In the genomic region with DNA sequence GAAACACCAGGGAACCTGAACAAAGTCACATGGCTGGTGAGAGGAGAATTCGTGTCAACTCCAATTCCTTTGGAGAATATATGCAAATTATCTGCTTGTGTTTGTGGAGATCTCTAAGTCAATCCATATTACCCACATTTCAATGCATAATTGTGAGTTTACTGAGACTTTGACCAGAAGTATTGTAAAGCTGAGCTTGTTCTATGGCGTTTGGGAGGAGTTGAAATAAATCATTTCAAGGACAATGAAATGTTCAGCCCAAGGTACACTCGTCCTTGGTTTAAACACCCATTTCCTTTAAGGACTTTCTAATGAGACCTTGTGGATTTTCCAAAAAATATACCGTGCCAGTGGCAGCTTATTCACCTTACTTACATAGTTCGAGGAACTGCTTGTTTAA, we compare ENCODE assay signal across 19 cellular contexts.
"Had no signal": no experiment of that assay in that cellular context is flagged by ENCODE, and none has a peak within 500 bp of the region (broad histone marks: within the 10 kb centered on the region; RNA-seq: fewer than 3 reads in every experiment).

No MANE protein-coding gene starts in this region.

- H3K4me3 Mint-ChIP-seq: dendritic cell treated with granulocyte-macrophage colony-stimulating factor and Interleukin-4, amounts not matched to agents 40 ng/mL and 50 ng/mL, for 4 days; naive thymus-derived CD8-positive, alpha-beta T cell; stimulated activated memory B cell treated with anti-CD40 and anti-IgM and Interleukin-4, amounts not matched to agents 10 μg/mL and 1 μg/mL and 100 μg/mL, for 72 hours; stimulated activated naive CD8-positive, alpha-beta T cell treated with anti-CD3 and anti-CD28 coated beads, Interleukin-15, amount 100 ng/mL, for 72 hours had no signal

- H3K4me1 ChIP-seq: foreskin keratinocyte, testis had no signal

- H3K4me1 Mint-ChIP-seq: stimulated activated naive CD8-positive, alpha-beta T cell treated with anti-CD3 and anti-CD28 coated beads, Interleukin-15, amount 100 ng/mL, for 72 hours had no signal

- H3K4me3 ChIP-seq: hepatocyte, spleen, testis, tibial nerve had no signal

- H3K27me3 ChIP-seq: hepatocyte, neutrophil, spleen, testis, tibial nerve had no signal

- DNase-seq: foreskin keratinocyte; head of caudate nucleus; kidney; left cardiac atrium; mesendoderm; naive thymus-derived CD8-positive, alpha-beta T cell; posterior cingulate gyrus; spleen; stimulated activated CD4-positive, alpha-beta T cell treated with anti-CD3 and anti-CD28 coated beads, Interleukin-15, amount 100 ng/mL, for 24 hours; stimulated activated CD4-positive, alpha-beta T cell treated with anti-CD3 and anti-CD28 coated beads, Interleukin-1b, Interleukin-23, amount 100 ng/mL, for 48 hours; stimulated activated CD4-positive, alpha-beta T cell treated with anti-CD3 and anti-CD28 coated beads, Interleukin-4, amount 100 ng/mL, for 24 hours; stimulated activated naive CD8-positive, alpha-beta T cell treated with anti-CD3 and anti-CD28 coated beads, Interleukin-15, amount 100 ng/mL, for 72 hours; testis had no signal

- H3K27me3 Mint-ChIP-seq: dendritic cell treated with granulocyte-macrophage colony-stimulating factor and Interleukin-4, amounts not matched to agents 40 ng/mL and 50 ng/mL, for 4 days; naive thymus-derived CD8-positive, alpha-beta T cell; stimulated activated memory B cell treated with anti-CD40 and anti-IgM and Interleukin-4, amounts not matched to agents 10 μg/mL and 1 μg/mL and 100 μg/mL, for 72 hours; stimulated activated naive CD8-positive, alpha-beta T cell treated with anti-CD3 and anti-CD28 coated beads, Interleukin-15, amount 100 ng/mL, for 72 hours had no signal

- H3K36me3 ChIP-seq: neutrophil, spleen, tibial nerve had no signal

- H3K27ac Mint-ChIP-seq: dendritic cell treated with granulocyte-macrophage colony-stimulating factor and Interleukin-4, amounts not matched to agents 40 ng/mL and 50 ng/mL, for 4 days; naive thymus-derived CD8-positive, alpha-beta T cell; stimulated activated memory B cell treated with anti-CD40 and anti-IgM and Interleukin-4, amounts not matched to agents 10 μg/mL and 1 μg/mL and 100 μg/mL, for 72 hours; stimulated activated naive CD8-positive, alpha-beta T cell treated with anti-CD3 and anti-CD28 coated beads, Interleukin-15, amount 100 ng/mL, for 72 hours had no signal

- H3K27ac ChIP-seq: foreskin keratinocyte, hepatocyte, neutrophil, testis, tibial nerve had no signal

- H3K9me3 Mint-ChIP-seq: naive thymus-derived CD8-positive, alpha-beta T cell; stimulated activated memory B cell treated with anti-CD40 and anti-IgM and Interleukin-4, amounts not matched to agents 10 μg/mL and 1 μg/mL and 100 μg/mL, for 72 hours; stimulated activated naive CD8-positive, alpha-beta T cell treated with anti-CD3 and anti-CD28 coated beads, Interleukin-15, amount 100 ng/mL, for 72 hours had no signal

- ATAC-seq: foreskin keratinocyte; left cardiac atrium; naive thymus-derived CD8-positive, alpha-beta T cell; sciatic nerve; stimulated activated memory B cell treated with anti-CD40 and anti-IgM and Interleukin-4, amounts not matched to agents 10 μg/mL and 1 μg/mL and 100 μg/mL, for 72 hours; stimulated activated naive CD8-positive, alpha-beta T cell treated with anti-CD3 and anti-CD28 coated beads, Interleukin-15, amount 100 ng/mL, for 72 hours had no signal

- H3K36me3 Mint-ChIP-seq: naive thymus-derived CD8-positive, alpha-beta T cell; stimulated activated memory B cell treated with anti-CD40 and anti-IgM and Interleukin-4, amounts not matched to agents 10 μg/mL and 1 μg/mL and 100 μg/mL, for 72 hours had no signal

- H3K9me3 ChIP-seq: neutrophil, spleen, testis, tibial nerve had no signal
